Comparison of ENCODE assay signal across 27 cellular contexts in genomic region chr9:115786321-115786720, GRCh38.
DNase-seq lines count a peak whose midpoint lies in the region; ATAC-seq and TF ChIP-seq lines count a peak whose summit lies in the region.
"Had no signal": no experiment of that assay in that cellular context is flagged by ENCODE, and none has a peak within 500 bp of the region (broad histone marks: within the 10 kb centered on the region; RNA-seq: fewer than 3 reads in every experiment).

No MANE protein-coding gene starts in this region.

- ATAC-seq in left ventricle myocardium superior: peak; percentile 40
- no peak for ATAC-seq in GM21576 (IDR thresholded peaks at IDR 0.05; ENCODE audit: unreplicated experiment)
- ATAC-seq: activated CD4-positive, alpha-beta T cell treated with anti-CD3 and anti-CD28 coated beads for 36 hours; activated T-cell treated with anti-CD3 and anti-CD28 coated beads, Interleukin-2, amount 50 U/mL, for 72 hours; body of pancreas; mucosa of descending colon; psoas muscle; stimulated activated naive CD8-positive, alpha-beta T cell treated with anti-CD3 and anti-CD28 coated beads, Interleukin-15, amount 100 ng/mL, for 72 hours had no signal

- intact Hi-C loops in left ventricle myocardium superior (cut with micrococcal nuclease) (no loop called here), cardiac septum (cut with DNase I) (no loop called here)
- intact Hi-C loops in activated CD4-positive, alpha-beta memory T cell treated with anti-CD3 and anti-CD28 coated beads for 36 hours (cut with micrococcal nuclease): no loop called here

- no peak overlapping the region for H3K14ac ChIP-seq in mesenchymal stem cell (ENCODE audit: low read length in 2 of 2)

- no peak overlapping the region for H3K4me3 ChIP-seq in mesenchymal stem cell (ENCODE audit: insufficient read depth in 1 of 2, low read depth in 1 of 2, low read length in 2 of 2)
- H3K4me3 ChIP-seq: BLaER1, body of pancreas, mucosa of descending colon, neural progenitor cell, PC-9, psoas muscle had no signal

- H2BK5ac ChIP-seq in mesenchymal stem cell (ENCODE audit: low read depth, low read length, poor library complexity, severe bottlenecking): no peak overlapping the region

- DNase-seq in left ventricle myocardium superior: no peak
- no peak for DNase-seq in cardiac septum (ENCODE audit: low spot score)
- DNase-seq in chondrocyte (ENCODE audit: low spot score): no peak
- DNase-seq in mesenchymal stem cell: peak; percentile 15
- no peak for DNase-seq in NCI-H2107 treated with DMSO at 0.1 percent for 48 hours (lab: John Stamatoyannopoulos, UW; ENCODE audit: unreplicated experiment)
- DNase-seq in epidermal melanocyte (ENCODE audit: insufficient read length, low spot score): no peak
- DNase-seq in activated CD4-positive, alpha-beta memory T cell treated with anti-CD3 and anti-CD28 coated beads for 36 hours: no peak
- DNase-seq: activated CD4-positive, alpha-beta T cell treated with anti-CD3 and anti-CD28 coated beads for 36 hours; activated naive CD4-positive, alpha-beta T cell treated with anti-CD3 and anti-CD28 coated beads, Interleukin-2, amount 50 U/mL, for 16 hours; activated T-cell treated with anti-CD3 and anti-CD28 coated beads, Interleukin-2, amount 50 U/mL, for 72 hours; body of pancreas; Caco-2; DND-41; islet precursor cell; KG1; mucosa of descending colon; NCI-H2029; NCI-H446 treated with DMSO at 0.1 percent for 48 hours; PC-9; psoas muscle; SHP77 treated with DMSO at 0.1 percent for 48 hours; stimulated activated naive CD8-positive, alpha-beta T cell treated with anti-CD3 and anti-CD28 coated beads, Interleukin-15, amount 100 ng/mL, for 72 hours; T-helper 1 cell; trophoblast cell had no signal

- H2BK12ac ChIP-seq in mesenchymal stem cell (ENCODE audit: low read length in 2 of 2): no peak overlapping the region

- no peak overlapping the region for H2AFZ ChIP-seq in mesenchymal stem cell (ENCODE audit: low read depth, low read length)
- H2AFZ ChIP-seq: neural progenitor cell, PC-9 had no signal

- H3K36me3 ChIP-seq in mesenchymal stem cell (ENCODE audit: control insufficient read depth in 1 of 2, insufficient read depth in 2 of 2, low read depth in 1 of 2, low read length in 2 of 2): no peaks in the 10 kb centered on the region
- H3K36me3 ChIP-seq: BLaER1, neural progenitor cell had no signal

- peaks cover 17% of the 10 kb centered on the region for H3K9me3 Mint-ChIP-seq in chondrocyte (ENCODE audit: low read depth)
- H3K9me3 Mint-ChIP-seq in activated CD4-positive, alpha-beta memory T cell treated with anti-CD3 and anti-CD28 coated beads for 36 hours: peaks cover 2% of the 10 kb centered on the region

- H3K4me1 Mint-ChIP-seq in chondrocyte (ENCODE audit: low read depth): peaks cover 26% of the 10 kb centered on the region
- no peaks in the 10 kb centered on the region for H3K4me1 Mint-ChIP-seq in activated CD4-positive, alpha-beta memory T cell treated with anti-CD3 and anti-CD28 coated beads for 36 hours (ENCODE audit: low read depth)
- H3K4me1 Mint-ChIP-seq: activated CD4-positive, alpha-beta T cell treated with anti-CD3 and anti-CD28 coated beads for 36 hours; neural progenitor cell; stimulated activated naive CD8-positive, alpha-beta T cell treated with anti-CD3 and anti-CD28 coated beads, Interleukin-15, amount 100 ng/mL, for 72 hours had no signal

- H2AK5ac ChIP-seq in mesenchymal stem cell (ENCODE audit: low read length, severe bottlenecking): no peak overlapping the region

- H3K4ac ChIP-seq in mesenchymal stem cell (ENCODE audit: low read depth in 1 of 2, low read length in 2 of 2): no peak overlapping the region

- no peaks in the 10 kb centered on the region for H3K79me1 ChIP-seq in mesenchymal stem cell (replicated peaks; ENCODE audit: low read length, poor library complexity, severe bottlenecking)

- H3K27ac Mint-ChIP-seq in chondrocyte (ENCODE audit: unreplicated experiment): peak overlapping the region; percentile 84
- no peak overlapping the region for H3K27ac Mint-ChIP-seq in activated CD4-positive, alpha-beta memory T cell treated with anti-CD3 and anti-CD28 coated beads for 36 hours
- H3K27ac Mint-ChIP-seq: activated CD4-positive, alpha-beta T cell treated with anti-CD3 and anti-CD28 coated beads for 36 hours; activated T-cell treated with anti-CD3 and anti-CD28 coated beads, Interleukin-2, amount 50 U/mL, for 72 hours; neural progenitor cell; stimulated activated naive CD8-positive, alpha-beta T cell treated with anti-CD3 and anti-CD28 coated beads, Interleukin-15, amount 100 ng/mL, for 72 hours had no signal

- H3K9me3 ChIP-seq in mesenchymal stem cell (ENCODE audit: control insufficient read depth, low read length): peaks cover 5% of the 10 kb centered on the region
- H3K9me3 ChIP-seq: body of pancreas, Caco-2, mucosa of descending colon, psoas muscle had no signal

- no peak overlapping the region for H2BK120ac ChIP-seq in mesenchymal stem cell (ENCODE audit: low read depth, low read length)

- POLR2A ChIA-PET in activated CD4-positive, alpha-beta memory T cell treated with anti-CD3 and anti-CD28 coated beads for 36 hours (lab: Charles Lee): no interaction called here

- H3K18ac ChIP-seq in mesenchymal stem cell (ENCODE audit: low read depth in 1 of 2, low read length in 2 of 2): no peak overlapping the region

- no peak overlapping the region for H2BK15ac ChIP-seq in mesenchymal stem cell (ENCODE audit: low read depth, poor library complexity, severe bottlenecking)

- H3K4me2 ChIP-seq in mesenchymal stem cell (ENCODE audit: low read length, poor library complexity, severe bottlenecking): no peak overlapping the region
- H3K4me2 ChIP-seq: BLaER1, neural progenitor cell, PC-9 had no signal

- WGBS in mesenchymal stem cell: 49% methylated on average over 2 of the region's 2 CpGs

- H3K27ac ChIP-seq in mesenchymal stem cell (ENCODE audit: low read length, poor library complexity, severe bottlenecking): no peak overlapping the region
- H3K27ac ChIP-seq: BLaER1, body of pancreas, neural progenitor cell, PC-9, psoas muscle had no signal

- CTCF ChIA-PET in activated CD4-positive, alpha-beta memory T cell treated with anti-CD3 and anti-CD28 coated beads for 36 hours (lab: Charles Lee): no interaction called here

- H3K9ac ChIP-seq in mesenchymal stem cell (ENCODE audit: low read length): peak overlapping the region; percentile 39
- H3K9ac ChIP-seq: BLaER1, neural progenitor cell had no signal

- H3K23ac ChIP-seq in mesenchymal stem cell (ENCODE audit: low read length in 2 of 2): no peak overlapping the region

- no peaks in the 10 kb centered on the region for H3K27me3 Mint-ChIP-seq in chondrocyte (ENCODE audit: low read depth)
- no peaks in the 10 kb centered on the region for H3K27me3 Mint-ChIP-seq in activated CD4-positive, alpha-beta memory T cell treated with anti-CD3 and anti-CD28 coated beads for 36 hours
- H3K27me3 Mint-ChIP-seq: activated CD4-positive, alpha-beta T cell treated with anti-CD3 and anti-CD28 coated beads for 36 hours; stimulated activated naive CD8-positive, alpha-beta T cell treated with anti-CD3 and anti-CD28 coated beads, Interleukin-15, amount 100 ng/mL, for 72 hours had no signal

- H3K4me3 Mint-ChIP-seq in chondrocyte (ENCODE audit: unreplicated experiment): no peak overlapping the region
- H3K4me3 Mint-ChIP-seq in activated CD4-positive, alpha-beta memory T cell treated with anti-CD3 and anti-CD28 coated beads for 36 hours: no peak overlapping the region
- H3K4me3 Mint-ChIP-seq: activated CD4-positive, alpha-beta T cell treated with anti-CD3 and anti-CD28 coated beads for 36 hours; activated T-cell treated with anti-CD3 and anti-CD28 coated beads, Interleukin-2, amount 50 U/mL, for 72 hours; neural progenitor cell; stimulated activated naive CD8-positive, alpha-beta T cell treated with anti-CD3 and anti-CD28 coated beads, Interleukin-15, amount 100 ng/mL, for 72 hours had no signal

- no peaks in the 10 kb centered on the region for H3K36me3 Mint-ChIP-seq in chondrocyte (ENCODE audit: low read depth)
- no peaks in the 10 kb centered on the region for H3K36me3 Mint-ChIP-seq in activated CD4-positive, alpha-beta memory T cell treated with anti-CD3 and anti-CD28 coated beads for 36 hours
- H3K36me3 Mint-ChIP-seq: neural progenitor cell had no signal

- no peaks in the 10 kb centered on the region for H3K27me3 ChIP-seq in mesenchymal stem cell (ENCODE audit: control insufficient read depth in 1 of 2, insufficient read depth in 1 of 2, low read length in 2 of 2)
- H3K27me3 ChIP-seq: BLaER1, body of pancreas, neural progenitor cell had no signal

- no peak for TF ChIP-seq CTCF in chondrocyte (IDR thresholded peaks at IDR 0.05)

- no peaks in the 10 kb centered on the region for H3K4me1 ChIP-seq in mesenchymal stem cell (ENCODE audit: control insufficient read depth, insufficient read depth, low read depth, low read length)
- H3K4me1 ChIP-seq: BLaER1, body of pancreas, Caco-2, neural progenitor cell, psoas muscle had no signal

- H4K8ac ChIP-seq in mesenchymal stem cell (ENCODE audit: low read length): no peak overlapping the region

- no peak overlapping the region for H4K91ac ChIP-seq in mesenchymal stem cell (ENCODE audit: low read length)
